17 cellular contexts compared by ENCODE assay signal in genomic region chr20:3973705-3974104, GRCh38. TPM values are rescaled to one million over a fixed set of nuclear protein-coding genes. Genes with fewer than 3 reads are reported as not detected.
A peak's percentile ranks its signal among the peaks of the same experiment; 100 is the strongest.
DNase-seq lines count a peak whose midpoint lies in the region; ATAC-seq and TF ChIP-seq lines count a peak whose summit lies in the region.
"Had no signal": no experiment of that assay in that cellular context is flagged by ENCODE, and none has a peak within 500 bp of the region (broad histone marks: within the 10 kb centered on the region; RNA-seq: fewer than 3 reads in every experiment).

No MANE protein-coding gene starts in this region.

- no peak overlapping the region for H3K27ac Mint-ChIP-seq in MCF 10A (ENCODE audit: low read depth, unreplicated experiment)
- no peak overlapping the region for H3K27ac Mint-ChIP-seq in naive thymus-derived CD8-positive, alpha-beta T cell
- H3K27ac Mint-ChIP-seq: CD8-positive, alpha-beta T cell had no signal

- H3K9me3 Mint-ChIP-seq in MCF 10A (ENCODE audit: unreplicated experiment) = no peaks in the 10 kb centered on the region
- H3K9me3 Mint-ChIP-seq in naive thymus-derived CD8-positive, alpha-beta T cell = no peaks in the 10 kb centered on the region
- H3K9me3 Mint-ChIP-seq: CD8-positive, alpha-beta T cell had no signal

- peak overlapping the region; percentile 32 for H3K9ac ChIP-seq in mammary epithelial cell (ENCODE audit: insufficient read depth, low read length)
- H3K9ac ChIP-seq: BLaER1, GM23248 had no signal

- H3K79me2 ChIP-seq in mammary epithelial cell (ENCODE audit: insufficient read depth, low read length) = peaks cover 14% of the 10 kb centered on the region

- dilution Hi-C loops in mammary epithelial cell (cut with HindIII; ENCODE audit: low sequenced_read_pairs) = no loop called here

- no peak overlapping the region for H3K4me3 Mint-ChIP-seq in MCF 10A (ENCODE audit: unreplicated experiment)
- no peak overlapping the region for H3K4me3 Mint-ChIP-seq in naive thymus-derived CD8-positive, alpha-beta T cell
- H3K4me3 Mint-ChIP-seq: CD8-positive, alpha-beta T cell had no signal

- no peaks in the 10 kb centered on the region for H4K20me1 ChIP-seq in mammary epithelial cell (ENCODE audit: insufficient read depth, low read length)
- H4K20me1 ChIP-seq: BLaER1 had no signal

- no peak overlapping the region for H2AFZ ChIP-seq in mammary epithelial cell (ENCODE audit: low read depth, low read length)
- H2AFZ ChIP-seq: GM23248 had no signal

- H3K27ac ChIP-seq in mammary epithelial cell (ENCODE audit: insufficient read depth, low read depth, low read length) (no peak overlapping the region), psoas muscle (no peak overlapping the region)
- H3K27ac ChIP-seq: BLaER1, GM23248 had no signal

- H3K27me3 Mint-ChIP-seq in MCF 10A (ENCODE audit: insufficient read depth, unreplicated experiment) = no peaks in the 10 kb centered on the region
- no peaks in the 10 kb centered on the region for H3K27me3 Mint-ChIP-seq in naive thymus-derived CD8-positive, alpha-beta T cell

- BruUV-seq in mammary epithelial cell (replicated peaks; lab: Mats Ljungman, UMichigan) (no TSS peak), MCF 10A (replicated peaks; lab: Mats Ljungman, UMichigan) (no TSS peak)

- no peak overlapping the region for H3K4me3 ChIP-seq in mammary epithelial cell (replicated peaks in 1 of 3; ENCODE audit: insufficient read depth in 1 of 3, low read depth in 2 of 3, low read length in 3 of 3)
- no peak overlapping the region for H3K4me3 ChIP-seq in psoas muscle
- H3K4me3 ChIP-seq: BLaER1, GM12878, GM23248, HAP-1 had no signal

- CTCF ChIA-PET in mammary epithelial cell (lab: Charles Lee; ENCODE audit: low non-redundant PET) (no interaction called here), MCF 10A (lab: Yijun Ruan, JAX) (no interaction called here)

- TF ChIP-seq CTCF in mammary epithelial cell (conservative IDR thresholded peaks at IDR 0.05 in 1 of 2, IDR thresholded peaks at IDR 0.05 in 1 of 2; ENCODE audit: extremely low read depth in 1 of 2, insufficient read depth in 1 of 2, low read depth in 1 of 2, low read length in 2 of 2) (no peak), MCF 10A (IDR thresholded peaks at IDR 0.05; ENCODE audit: unreplicated experiment) (no peak), psoas muscle (IDR thresholded peaks at IDR 0.05) (no peak)

- no peak for DNase-seq in mammary epithelial cell
- no peak for DNase-seq in MCF 10A (ENCODE audit: unreplicated experiment)
- DNase-seq in amniotic epithelial cell (ENCODE audit: low read depth) = peak; percentile 39
- DNase-seq in iris pigment epithelial cell (ENCODE audit: low read depth) = peak; percentile 14
- DNase-seq in mesenteric fat pad (ENCODE audit: low spot score) = no peak
- no peak for DNase-seq in psoas muscle
- no peak for DNase-seq in naive thymus-derived CD8-positive, alpha-beta T cell
- DNase-seq: 8988T; Calu3; CD8-positive, alpha-beta T cell; DMS79 treated with DMSO at 0.1 percent for 48 hours; EL; GM23248 had no signal

- no peaks in the 10 kb centered on the region for H3K36me3 ChIP-seq in mammary epithelial cell (ENCODE audit: insufficient read depth, low read length)
- H3K36me3 ChIP-seq in psoas muscle (ENCODE audit: insufficient read depth in 1 of 2, low read depth in 1 of 2) = no peaks in the 10 kb centered on the region
- H3K36me3 ChIP-seq: HAP-1 had no signal

- H3K9me3 ChIP-seq in mammary epithelial cell (replicated peaks; ENCODE audit: insufficient read depth, low read length) (no peaks in the 10 kb centered on the region), psoas muscle (peaks cover 8% of the 10 kb centered on the region)
- H3K9me3 ChIP-seq: HAP-1 had no signal

- POLR2A ChIA-PET in MCF 10A (lab: Yijun Ruan, JAX) = interaction anchor here (0.7 to 1.3 kb wide), 4 partner anchors 29 to 83 kb away, joined by 3 to 4 read pairs (median 4); no protein-coding TSS in a partner anchor
- POLR2A ChIA-PET in naive thymus-derived CD8-positive, alpha-beta T cell (lab: Charles Lee) = interaction anchor here (0.7 kb wide), 1 partner anchor 39 kb away, joined by 4 read pairs; no protein-coding TSS in a partner anchor

- in situ Hi-C loops in mammary epithelial cell (cut with MboI; ENCODE audit: low sequenced_read_pairs in 2 of 2) = no loop called here

- H3K4me1 ChIP-seq in mammary epithelial cell (ENCODE audit: insufficient read depth, low read length) = no peaks in the 10 kb centered on the region
- H3K4me1 ChIP-seq in psoas muscle = no peaks in the 10 kb centered on the region

- H3K4me2 ChIP-seq in mammary epithelial cell (ENCODE audit: insufficient read depth, low read depth, low read length) = no peak overlapping the region
- H3K4me2 ChIP-seq: BLaER1 had no signal

- WGBS in mammary epithelial cell (ENCODE audit: low coverage, missing lambda C conversion rate) = 86% methylated on average over 2 of the region's 2 CpGs
- WGBS in psoas muscle, 3 donors = 86 to 90% (median 87%) methylated on average over 2 of the region's 2 CpGs

- intact Hi-C loops in mammary epithelial cell (cut with micrococcal nuclease) = no loop called here
- intact Hi-C loops in MCF 10A (cut with micrococcal nuclease) = no loop called here
- intact Hi-C loops in psoas muscle (cut with DNase I) = no loop called here

- no peak for ATAC-seq in psoas muscle
- ATAC-seq in naive thymus-derived CD8-positive, alpha-beta T cell = no peak
- ATAC-seq: CD8-positive, alpha-beta T cell; GM12878; HepG2 had no signal

- H3K27me3 ChIP-seq in mammary epithelial cell (ENCODE audit: insufficient read depth, low read length) = no peaks in the 10 kb centered on the region
- no peaks in the 10 kb centered on the region for H3K27me3 ChIP-seq in psoas muscle (ENCODE audit: insufficient read depth in 3 of 3, low read length in 2 of 3)
- H3K27me3 ChIP-seq: BLaER1 had no signal

- H3K36me3 Mint-ChIP-seq in MCF 10A (ENCODE audit: insufficient read depth, unreplicated experiment) = no peaks in the 10 kb centered on the region
- peaks cover 5 to 27% (median 5%) of the 10 kb centered on the region in 3 donors for H3K36me3 Mint-ChIP-seq in naive thymus-derived CD8-positive, alpha-beta T cell

- H3K4me1 Mint-ChIP-seq in MCF 10A (ENCODE audit: insufficient read depth, unreplicated experiment) = peaks cover 11% of the 10 kb centered on the region
- H3K4me1 Mint-ChIP-seq in naive thymus-derived CD8-positive, alpha-beta T cell = peaks cover 12 to 30% (median 18%) of the 10 kb centered on the region in 4 donors

RNA-seq across cellular contexts. Expression of gene RNF24, which starts 41.7 kb away (rescaled TPM):
- total RNA-seq in mammary epithelial cell (10 to 100 TPM in 1 of 2 donors, 1 to 10 TPM in 1; 8.8 to 13.5 TPM), MCF 10A (2022) (23.2 and 28.8 TPM in 2 replicates), mesenteric fat pad (17.3 TPM), psoas muscle (1 to 10 TPM; 1.4 to 3.1 (median 2.3) TPM)
- polyA plus RNA-seq in mammary epithelial cell (5.9 TPM), psoas muscle (1 to 10 TPM in 2 of 3 donors, under 1 TPM in 1; 0.48 to 1.5 (median 1.3) TPM)
- 15.0 TPM for polyA minus RNA-seq in mammary epithelial cell
- total RNA-seq in naive thymus-derived CD8-positive, alpha-beta T cell = 10 to 100 TPM; 18.0 to 19.9 TPM
- polyA plus RNA-seq in naive thymus-derived CD8-positive, alpha-beta T cell = 10 to 100 TPM in 2 of 3 donors, 1 to 10 TPM in 1; 6.4 to 13.3 (median 10.1) TPM

Comparison
In these comparisons a context has a peak if more than half of its experiments do, and no peak if none do; other contexts are left out.
1. DNase-seq: peak in amniotic epithelial cell (single experiment) and iris pigment epithelial cell (single experiment); none in mammary epithelial cell (single experiment), MCF 10A (single experiment), mesenteric fat pad (single experiment), psoas muscle (0 of 2) and naive thymus-derived CD8-positive, alpha-beta T cell (0 of 10).